ENCODE assay signal across 15 cellular contexts in the genomic region with DNA sequence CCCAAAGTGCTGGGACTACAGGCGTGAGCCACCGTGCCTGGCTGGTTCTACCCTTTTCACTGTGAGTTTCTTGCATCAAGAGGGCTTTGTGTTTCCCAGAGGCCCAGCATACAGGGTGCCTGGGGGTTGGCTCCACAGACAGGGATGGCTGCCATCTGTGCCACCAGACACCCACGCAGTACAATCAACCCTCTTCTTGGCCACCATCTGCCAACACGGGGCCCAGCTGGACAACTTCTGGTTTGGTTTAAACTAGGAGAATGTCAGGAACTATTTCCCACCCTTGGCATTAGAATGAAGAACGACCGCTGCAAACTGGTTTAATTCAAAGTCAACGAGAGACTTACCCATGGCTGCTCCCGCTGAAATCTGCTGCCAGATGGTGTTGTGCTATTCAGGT. TPM values are rescaled to one million over a fixed set of nuclear protein-coding genes. Genes with fewer than 3 reads are reported as not detected.
DNase-seq lines count a peak whose midpoint lies in the region; ATAC-seq, FAIRE-seq and TF ChIP-seq lines count a peak whose summit lies in the region.
"Had no signal": no experiment of that assay in that cellular context is flagged by ENCODE, and none has a peak within 500 bp of the region (broad histone marks: within the 10 kb centered on the region; RNA-seq: fewer than 3 reads in every experiment).

No MANE protein-coding gene starts in this region.

- DNase-seq in DMS 273 (lab: John Stamatoyannopoulos, UW; ENCODE audit: unreplicated experiment) (peak; percentile 96), NCI-H1694 (lab: John Stamatoyannopoulos, UW) (peak; percentile 79), astrocyte (ENCODE audit: low read depth) (no peak), neural progenitor cell (ENCODE audit: low spot score) (no peak), NCI-H128 (lab: John Stamatoyannopoulos, UW; ENCODE audit: unreplicated experiment) (no peak), aorta (no peak)
- DNase-seq in activated CD4-positive, alpha-beta memory T cell treated with anti-CD3 and anti-CD28 coated beads, Interleukin-2, amount 10 ng/mL, durations not matched to agents 7 days and 5 days: no peak
- DNase-seq: activated CD8-positive, alpha-beta memory T cell treated with anti-CD3 and anti-CD28 coated beads, Interleukin-2, amount 10 ng/mL, durations not matched to agents 7 days and 5 days; central memory CD4-positive, alpha-beta T cell; kidney; mucosa of descending colon; NCI-H2107; testis had no signal

- no peak for ATAC-seq in aorta (ENCODE audit: low FRiP score)
- ATAC-seq: activated CD8-positive, alpha-beta memory T cell treated with anti-CD3 and anti-CD28 coated beads, Interleukin-2, amount 10 ng/mL, durations not matched to agents 7 days and 5 days had no signal

- H3K36me3 Mint-ChIP-seq in astrocyte (ENCODE audit: low read depth, unreplicated experiment) (peaks cover 8% of the 10 kb centered on the region), neural progenitor cell (peaks cover 10% of the 10 kb centered on the region)
- H3K36me3 Mint-ChIP-seq in activated CD4-positive, alpha-beta memory T cell treated with anti-CD3 and anti-CD28 coated beads, Interleukin-2, amount 10 ng/mL, durations not matched to agents 7 days and 5 days (ENCODE audit: low read depth): peaks cover 38% of the 10 kb centered on the region

- peaks cover 3% of the 10 kb centered on the region for H3F3A ChIP-seq in neural progenitor cell (ENCODE audit: low read depth)

- POLR2A ChIA-PET in activated CD4-positive, alpha-beta memory T cell treated with anti-CD3 and anti-CD28 coated beads, Interleukin-2, amount 10 ng/mL, durations not matched to agents 7 days and 5 days (lab: Charles Lee): interaction anchor here (1.8 kb wide), 1 partner anchor 16 kb away, joined by 7 read pairs; no protein-coding TSS in a partner anchor

- H3K4me2 ChIP-seq in astrocyte (ENCODE audit: low read length) (peak overlapping the region; percentile 31), neural progenitor cell (no peak overlapping the region)

- CTCF ChIA-PET in activated CD4-positive, alpha-beta memory T cell treated with anti-CD3 and anti-CD28 coated beads, Interleukin-2, amount 10 ng/mL, durations not matched to agents 7 days and 5 days (lab: Charles Lee): interaction anchor here (1.9 kb wide), 1 partner anchor 10 kb away, joined by 4 read pairs; no protein-coding TSS in a partner anchor

- H3K27ac Mint-ChIP-seq in astrocyte (ENCODE audit: unreplicated experiment) (no peak overlapping the region), neural progenitor cell (peak overlapping the region; percentile 90)
- H3K27ac Mint-ChIP-seq in activated CD4-positive, alpha-beta memory T cell treated with anti-CD3 and anti-CD28 coated beads, Interleukin-2, amount 10 ng/mL, durations not matched to agents 7 days and 5 days: no peak overlapping the region
- H3K27ac Mint-ChIP-seq: activated CD8-positive, alpha-beta memory T cell treated with anti-CD3 and anti-CD28 coated beads, Interleukin-2, amount 10 ng/mL, durations not matched to agents 7 days and 5 days; progenitor cell of endocrine pancreas had no signal

- H3K27ac ChIP-seq in astrocyte (ENCODE audit: low read depth, low read length) (no peak overlapping the region), neural progenitor cell (no peak overlapping the region), aorta (ENCODE audit: low read depth in 1 of 2, low read length in 2 of 2) (no peak overlapping the region)
- H3K27ac ChIP-seq: testis had no signal

- peaks cover 3% of the 10 kb centered on the region for H3K4me1 Mint-ChIP-seq in astrocyte (ENCODE audit: low read depth, unreplicated experiment)
- peaks cover 24% of the 10 kb centered on the region for H3K4me1 Mint-ChIP-seq in neural progenitor cell
- peaks cover 35% of the 10 kb centered on the region for H3K4me1 Mint-ChIP-seq in activated CD4-positive, alpha-beta memory T cell treated with anti-CD3 and anti-CD28 coated beads, Interleukin-2, amount 10 ng/mL, durations not matched to agents 7 days and 5 days

- H4K20me1 ChIP-seq in astrocyte (ENCODE audit: insufficient read depth, low read length) (peaks cover 41% of the 10 kb centered on the region), neural progenitor cell (ENCODE audit: low read depth) (peaks cover 24% of the 10 kb centered on the region)

- intact Hi-C loops in aorta (cut with DNase I): no loop called here

- H3K27me3 Mint-ChIP-seq in astrocyte (ENCODE audit: low read depth, unreplicated experiment): no peaks in the 10 kb centered on the region
- H3K27me3 Mint-ChIP-seq in neural progenitor cell (ENCODE audit: insufficient read depth, low read depth): no peaks in the 10 kb centered on the region
- no peaks in the 10 kb centered on the region for H3K27me3 Mint-ChIP-seq in activated CD4-positive, alpha-beta memory T cell treated with anti-CD3 and anti-CD28 coated beads, Interleukin-2, amount 10 ng/mL, durations not matched to agents 7 days and 5 days
- H3K27me3 Mint-ChIP-seq: activated CD8-positive, alpha-beta memory T cell treated with anti-CD3 and anti-CD28 coated beads, Interleukin-2, amount 10 ng/mL, durations not matched to agents 7 days and 5 days; progenitor cell of endocrine pancreas had no signal

- H2AFZ ChIP-seq in astrocyte (ENCODE audit: low read depth, low read length) (no peak overlapping the region), neural progenitor cell (replicated peaks) (no peak overlapping the region)

- H3K36me3 ChIP-seq in astrocyte (ENCODE audit: insufficient read depth, low read length): peaks cover 5% of the 10 kb centered on the region
- H3K36me3 ChIP-seq in neural progenitor cell: no peaks in the 10 kb centered on the region
- no peaks in the 10 kb centered on the region for H3K36me3 ChIP-seq in aorta (ENCODE audit: control insufficient read depth in 1 of 2, insufficient read depth in 2 of 2, low read length in 1 of 2)

- H3K4me3 Mint-ChIP-seq in astrocyte (ENCODE audit: unreplicated experiment): no peak overlapping the region
- no peak overlapping the region for H3K4me3 Mint-ChIP-seq in neural progenitor cell
- no peak overlapping the region for H3K4me3 Mint-ChIP-seq in activated CD4-positive, alpha-beta memory T cell treated with anti-CD3 and anti-CD28 coated beads, Interleukin-2, amount 10 ng/mL, durations not matched to agents 7 days and 5 days
- H3K4me3 Mint-ChIP-seq: activated CD8-positive, alpha-beta memory T cell treated with anti-CD3 and anti-CD28 coated beads, Interleukin-2, amount 10 ng/mL, durations not matched to agents 7 days and 5 days had no signal

- H3K9me3 Mint-ChIP-seq in astrocyte (ENCODE audit: unreplicated experiment) (no peaks in the 10 kb centered on the region), neural progenitor cell (no peaks in the 10 kb centered on the region)
- no peaks in the 10 kb centered on the region for H3K9me3 Mint-ChIP-seq in activated CD4-positive, alpha-beta memory T cell treated with anti-CD3 and anti-CD28 coated beads, Interleukin-2, amount 10 ng/mL, durations not matched to agents 7 days and 5 days

- no peak for FAIRE-seq in astrocyte (lab: Jason Lieb, UNC)
- FAIRE-seq: endothelial cell of umbilical vein, kidney had no signal

- H3K4me3 ChIP-seq in astrocyte (ENCODE audit: insufficient read depth, low read depth, low read length) (no peak overlapping the region), neural progenitor cell (no peak overlapping the region), aorta (ENCODE audit: low read length in 2 of 2) (no peak overlapping the region)
- H3K4me3 ChIP-seq: mucosa of descending colon, testis had no signal

- H3K9me3 ChIP-seq in astrocyte (ENCODE audit: insufficient read depth, low read depth, low read length) (no peaks in the 10 kb centered on the region), neural progenitor cell (ENCODE audit: low read depth) (no peaks in the 10 kb centered on the region), aorta (ENCODE audit: control insufficient read depth, low read length) (no peaks in the 10 kb centered on the region)
- H3K9me3 ChIP-seq: mucosa of descending colon, testis had no signal

- H3K9ac ChIP-seq in astrocyte (ENCODE audit: low read length) (no peak overlapping the region), neural progenitor cell (no peak overlapping the region)

- H3K4me1 ChIP-seq in astrocyte (ENCODE audit: insufficient read depth, low read length): peaks cover 6% of the 10 kb centered on the region
- peaks cover 14% of the 10 kb centered on the region for H3K4me1 ChIP-seq in neural progenitor cell
- H3K4me1 ChIP-seq in aorta (ENCODE audit: control insufficient read depth in 1 of 2, insufficient read depth in 2 of 2, low read length in 2 of 2): no peaks in the 10 kb centered on the region
- H3K4me1 ChIP-seq: testis had no signal

- H3K27me3 ChIP-seq in astrocyte (ENCODE audit: insufficient read depth, low read length) (no peaks in the 10 kb centered on the region), neural progenitor cell (no peaks in the 10 kb centered on the region), aorta (ENCODE audit: control insufficient read depth in 1 of 2, insufficient read depth in 2 of 2, low read length in 1 of 2) (no peaks in the 10 kb centered on the region)
- H3K27me3 ChIP-seq: testis had no signal

- peaks cover 45% of the 10 kb centered on the region for H3K79me2 ChIP-seq in astrocyte (ENCODE audit: insufficient read depth, low read length)
- H3K79me2 ChIP-seq in neural progenitor cell (ENCODE audit: low read depth): peaks cover 9% of the 10 kb centered on the region

- 88% methylated on average over 8 of the region's 8 CpGs for WGBS in aorta, 2 donors

- TF ChIP-seq CTCF in astrocyte (IDR thresholded peaks at IDR 0.05; ENCODE audit: insufficient read depth, low read depth, low read length) (no peak), neural progenitor cell (IDR thresholded peaks at IDR 0.05) (no peak)

RNA-seq across cellular contexts. Expression of a gene that starts 27.9 kb away (rescaled TPM):
- total RNA-seq in astrocyte (20.9 and 22.1 TPM in 2 replicates), neural progenitor cell (ENCODE audit: low replicate concordance) (25.4 and 26.1 TPM in 2 replicates), aorta (10 to 100 TPM; 11.9 to 20.4 TPM)
- total RNA-seq in activated CD4-positive, alpha-beta memory T cell treated with anti-CD3 and anti-CD28 coated beads, Interleukin-2, amount 10 ng/mL, durations not matched to agents 7 days and 5 days: 10 to 100 TPM; 45.1 to 45.5 TPM
- 10 to 100 TPM; 11.9 to 12.5 TPM for polyA plus RNA-seq in aorta

RNA-seq across cellular contexts. Expression of a gene that starts 43.5 kb away (rescaled TPM):
- total RNA-seq in astrocyte (17.6 and 17.9 TPM in 2 replicates), neural progenitor cell (ENCODE audit: low replicate concordance) (17.0 and 24.1 TPM in 2 replicates), aorta (1 to 10 TPM; 8.2 to 9.0 TPM)
- total RNA-seq in activated CD4-positive, alpha-beta memory T cell treated with anti-CD3 and anti-CD28 coated beads, Interleukin-2, amount 10 ng/mL, durations not matched to agents 7 days and 5 days: 10 to 100 TPM; 14.9 to 16.8 TPM
- 10 to 100 TPM in 1 of 2 donors, 1 to 10 TPM in 1; 9.6 to 12.0 TPM for polyA plus RNA-seq in aorta

RNA-seq across cellular contexts. Expression of a gene that starts 52.1 kb away (rescaled TPM):
- 0.36 and 0.79 TPM in 2 replicates for total RNA-seq in astrocyte
- total RNA-seq in neural progenitor cell (ENCODE audit: low replicate concordance): 68.7 and 97.3 TPM in 2 replicates
- 1 to 10 TPM; 2.1 to 2.6 TPM for total RNA-seq in activated CD4-positive, alpha-beta memory T cell treated with anti-CD3 and anti-CD28 coated beads, Interleukin-2, amount 10 ng/mL, durations not matched to agents 7 days and 5 days
- total RNA-seq in aorta: not detected
- not detected for polyA plus RNA-seq in aorta

Comparison
In these comparisons a context has a peak if more than half of its experiments do, and no peak if none do; other contexts are left out.
1. DNase-seq: peak in DMS 273 (single experiment) and NCI-H1694 (single experiment); none in astrocyte (single experiment), neural progenitor cell (single experiment), activated CD4-positive, alpha-beta memory T cell treated with anti-CD3 and anti-CD28 coated beads, Interleukin-2, amount 10 ng/mL, durations not matched to agents 7 days and 5 days (single experiment), NCI-H128 (single experiment) and aorta (0 of 2).
2. RNA of a gene that starts 52.1 kb away (total RNA-seq): 68.7 to 97.3 TPM in neural progenitor cell; 2.1 to 2.6 TPM in activated CD4-positive, alpha-beta memory T cell treated with anti-CD3 and anti-CD28 coated beads, Interleukin-2, amount 10 ng/mL, durations not matched to agents 7 days and 5 days, 0.36 to 0.79 TPM in astrocyte and not detected in aorta; every median in the first group is over 10 times any median in the second.